ENCODE assay signal across 16 cellular contexts in the genomic region with DNA sequence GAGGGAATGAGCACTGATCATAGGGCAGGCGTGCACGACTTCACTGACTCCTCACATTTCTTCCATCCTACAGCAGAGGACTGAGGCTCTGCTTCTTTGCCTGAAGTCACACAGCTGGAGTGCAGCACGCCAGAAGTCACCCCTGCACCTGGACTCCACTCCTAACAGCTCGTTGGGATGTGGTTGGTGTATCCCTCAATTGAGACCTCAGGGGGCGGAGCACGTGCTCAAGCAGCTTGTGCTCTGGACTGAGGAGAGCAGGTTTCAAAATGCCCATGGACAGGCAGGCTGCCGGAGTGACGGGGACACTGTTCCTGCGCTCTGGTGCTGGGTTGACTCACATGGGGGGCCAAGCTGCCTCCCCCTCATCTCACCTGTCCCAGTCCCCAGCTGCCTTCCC. TPM values are rescaled to one million over a fixed set of nuclear protein-coding genes. Genes with fewer than 3 reads are reported as not detected.
DNase-seq lines count a peak whose midpoint lies in the region; ATAC-seq and TF ChIP-seq lines count a peak whose summit lies in the region.
"Had no signal": no experiment of that assay in that cellular context is flagged by ENCODE, and none has a peak within 500 bp of the region (broad histone marks: within the 10 kb centered on the region; RNA-seq: fewer than 3 reads in every experiment).

No MANE protein-coding gene starts in this region.

- H3K27me3 ChIP-seq in BLaER1 treated with 17β-estradiol and CSF1 and Interleukin-3, amounts not matched to agents 10 nM and 100 nM = 0 out of 22 replicates have a peak, but pooled peaks cover 0 to 8% (median 0%) of the 10 kb centered on the region in 11 experiments
- H3K27me3 ChIP-seq in DND-41 (ENCODE audit: insufficient read depth, low read length, poor library complexity) = peaks cover 10% of the 10 kb centered on the region
- peaks cover 17% of the 10 kb centered on the region for H3K27me3 ChIP-seq in osteoblast (ENCODE audit: insufficient read depth, low read length)
- H3K27me3 ChIP-seq: BE2C had no signal

- no peak overlapping the region for H3K4me3 ChIP-seq in BLaER1 treated with 17β-estradiol and CSF1 and Interleukin-3, amounts not matched to agents 10 nM and 100 nM
- H3K4me3 ChIP-seq in DND-41 (ENCODE audit: low read depth in 1 of 2, low read length in 2 of 2) (no peak overlapping the region), osteoblast (ENCODE audit: insufficient read depth, low read length) (no peak overlapping the region)
- H3K4me3 ChIP-seq: smooth muscle cell, thoracic aorta had no signal

- TF ChIP-seq CTCF in DND-41 (IDR thresholded peaks at IDR 0.05; ENCODE audit: borderline replicate concordance, extremely low read depth, low read length, poor library complexity, severe bottlenecking) = no peak
- TF ChIP-seq CTCF in osteoblast (IDR thresholded peaks at IDR 0.05; ENCODE audit: extremely low read depth, low read depth, low read length) = no peak

- H3K4me1 ChIP-seq in BLaER1 treated with 17β-estradiol and CSF1 and Interleukin-3, amounts not matched to agents 10 nM and 100 nM = peaks cover 39 to 62% (median 49%) of the 10 kb centered on the region in 10 experiments
- peaks cover 14% of the 10 kb centered on the region for H3K4me1 ChIP-seq in DND-41 (ENCODE audit: insufficient read depth, low read length)
- peaks cover 6% of the 10 kb centered on the region for H3K4me1 ChIP-seq in osteoblast (ENCODE audit: insufficient read depth, low read length)
- H3K4me1 ChIP-seq: BE2C, parathyroid adenoma had no signal

- no peaks in the 10 kb centered on the region for H3K36me3 ChIP-seq in BLaER1 treated with 17β-estradiol and CSF1 and Interleukin-3, amounts not matched to agents 10 nM and 100 nM
- H3K36me3 ChIP-seq in DND-41 (ENCODE audit: insufficient read depth, low read length) = no peaks in the 10 kb centered on the region
- H3K36me3 ChIP-seq in osteoblast (ENCODE audit: insufficient read depth, low read length) = no peaks in the 10 kb centered on the region
- H3K36me3 ChIP-seq: BE2C, thoracic aorta had no signal

- no peaks in the 10 kb centered on the region for H3K9me3 ChIP-seq in BLaER1 treated with 17β-estradiol and CSF1 and Interleukin-3, amounts not matched to agents 10 nM and 100 nM (replicated peaks in 1 of 11)
- no peaks in the 10 kb centered on the region for H3K9me3 ChIP-seq in DND-41 (ENCODE audit: insufficient read depth, low read length, severe bottlenecking)
- H3K9me3 ChIP-seq in osteoblast (ENCODE audit: low read depth, low read length) = no peaks in the 10 kb centered on the region
- H3K9me3 ChIP-seq: BE2C, thoracic aorta had no signal

- H3K79me2 ChIP-seq in DND-41 (ENCODE audit: insufficient read depth, low read length) = no peaks in the 10 kb centered on the region
- H3K79me2 ChIP-seq in osteoblast (ENCODE audit: insufficient read depth, low read length) = no peaks in the 10 kb centered on the region
- H3K79me2 ChIP-seq: parathyroid adenoma had no signal

- peaks cover 0 to 9% (median 0%) of the 10 kb centered on the region in 11 experiments; a peak in 1 of 22 replicates for H4K20me1 ChIP-seq in BLaER1 treated with 17β-estradiol and CSF1 and Interleukin-3, amounts not matched to agents 10 nM and 100 nM
- H4K20me1 ChIP-seq in DND-41 (ENCODE audit: insufficient read depth, low read length) = peaks cover 7% of the 10 kb centered on the region; the same call in 1 of the 2 replicates
- no peaks in the 10 kb centered on the region for H4K20me1 ChIP-seq in osteoblast (ENCODE audit: insufficient read depth, low read length)

- ATAC-seq in DND-41 (ENCODE audit: insufficient read depth, low read depth) = peak; percentile 76

- H3K27ac ChIP-seq in BLaER1 treated with 17β-estradiol and CSF1 and Interleukin-3, amounts not matched to agents 10 nM and 100 nM = peak overlapping the region in 5 of 11 experiments; percentile 24 to 58 (median 51); a peak in 5 of 22 replicates
- H3K27ac ChIP-seq in DND-41 (ENCODE audit: low read length) (no peak overlapping the region), osteoblast (ENCODE audit: low read depth, low read length) (no peak overlapping the region)
- H3K27ac ChIP-seq: parathyroid adenoma, thoracic aorta had no signal

- peak overlapping the region; percentile 64 to 93 (median 82) for H3K4me2 ChIP-seq in BLaER1 treated with 17β-estradiol and CSF1 and Interleukin-3, amounts not matched to agents 10 nM and 100 nM
- H3K4me2 ChIP-seq in DND-41 (ENCODE audit: insufficient read depth, low read length) (no peak overlapping the region), osteoblast (ENCODE audit: insufficient read depth, low read length) (no peak overlapping the region)
- H3K4me2 ChIP-seq: smooth muscle cell had no signal

- H3K9ac ChIP-seq in BLaER1 treated with 17β-estradiol and CSF1 and Interleukin-3, amounts not matched to agents 10 nM and 100 nM = peak overlapping the region in 4 of 11 experiments; percentile 15 to 51 (median 38); a peak in 5 of 22 replicates
- no peak overlapping the region for H3K9ac ChIP-seq in DND-41 (ENCODE audit: low read depth, low read length)
- H3K9ac ChIP-seq: parathyroid adenoma had no signal

- DNase-seq in DND-41 (peak; percentile 60), NCI-H510A treated with DMSO at 0.1 percent for 48 hours (lab: John Stamatoyannopoulos, UW) (peak; percentile 61), left kidney (ENCODE audit: low read depth, low spot score) (peak; percentile 28), osteoblast (ENCODE audit: insufficient read length, low spot score, missing footprints) (no peak), NCI-H446 (lab: John Stamatoyannopoulos, UW) (no peak), middle frontal gyrus (ENCODE audit: extremely low spot score, low spot score) (no peak)

- H2AFZ ChIP-seq in DND-41 (ENCODE audit: low read depth, low read length) (no peak overlapping the region), osteoblast (ENCODE audit: low read length) (no peak overlapping the region)
- H2AFZ ChIP-seq: parathyroid adenoma had no signal

RNA-seq across cellular contexts. Expression of gene CHIT1, which starts 13.9 kb away (rescaled TPM):
- under 0.01 TPM in 1 of 2 replicates, not detected in the other for total RNA-seq in osteoblast
- total RNA-seq: fibroblast of lung, HFFc6, kidney epithelial cell, MCF 10A, smooth muscle cell had no signal

RNA-seq across cellular contexts. Expression of gene CHI3L1, which starts 29.1 kb away (rescaled TPM):
- total RNA-seq in osteoblast = 273 and 932 TPM in 2 replicates
- total RNA-seq: activated CD4-positive, alpha-beta memory T cell treated with anti-CD3 and anti-CD28 coated beads for 36 hours; HFFc6 had no signal

RNA-seq across cellular contexts. Expression of gene MYBPH, which starts 39.9 kb away (rescaled TPM):
- under 0.01 and 0.29 TPM in 2 replicates for total RNA-seq in osteoblast
- total RNA-seq: activated CD4-positive, alpha-beta memory T cell treated with anti-CD3 and anti-CD28 coated beads for 36 hours; HFFc6; kidney epithelial cell; MCF 10A; thoracic aorta had no signal

Comparison
In these comparisons a context has a peak if more than half of its experiments do, and no peak if none do; other contexts are left out.
1. H3K4me2 ChIP-seq: peak in BLaER1 treated with 17β-estradiol and CSF1 and Interleukin-3, amounts not matched to agents 10 nM and 100 nM (11 of 11); none in DND-41 (single experiment) and osteoblast (single experiment).
2. DNase-seq: peak in DND-41 (single experiment), NCI-H510A treated with DMSO at 0.1 percent for 48 hours (single experiment) and left kidney (single experiment); none in osteoblast (single experiment), NCI-H446 (0 of 2) and middle frontal gyrus (single experiment).